ENCODE assay signal across 24 cellular contexts in genomic region chr15:79172801-79173460, GRCh38.
"Had no signal": no experiment of that assay in that cellular context is flagged by ENCODE, and none has a peak within 500 bp of the region (broad histone marks: within the 10 kb centered on the region; RNA-seq: fewer than 3 reads in every experiment).

No MANE protein-coding gene starts in this region.

- H3K4me3 ChIP-seq: ascending aorta, esophagus muscularis mucosa, gastroesophageal sphincter, heart right ventricle, tibial nerve, uterus had no signal

- DNase-seq: activated B cell treated with CpG ODN at 0.5 μM for 24 hours; activated CD4-positive, alpha-beta memory T cell treated with anti-CD3 and anti-CD28 coated beads for 36 hours; activated CD4-positive, alpha-beta T cell treated with anti-CD3 and anti-CD28 coated beads for 4 hours; activated effector memory CD4-positive, alpha-beta T cell treated with Interleukin-2 at 50 U/mL for 16 hours; activated naive CD4-positive, alpha-beta T cell treated with anti-CD3 and anti-CD28 coated beads, Interleukin-2, amount 50 U/mL, for 16 hours; activated T-cell treated with anti-CD3 and anti-CD28 coated beads, Interleukin-2, amount 50 U/mL, for 48 hours; effector CD4-positive, alpha-beta T cell; heart right ventricle; immature natural killer cell; kidney glomerular epithelial cell; mesenchymal stem cell; occipital lobe; posterior cingulate gyrus; stimulated activated CD4-positive, alpha-beta T cell treated with anti-CD3 and anti-CD28 coated beads, Interleukin-12 subunit alpha, Interleukin-12 subunit beta, amount 100 ng/mL, for 4 hours; stimulated activated CD4-positive, alpha-beta T cell treated with anti-CD3 and anti-CD28 coated beads, Interleukin-1b, Interleukin-23, amount 100 ng/mL, for 48 hours; stimulated activated CD8-positive, alpha-beta memory T cell treated with anti-CD3 and anti-CD28 coated beads, Interleukin-4, amount 100 ng/mL, for 48 hours; stimulated activated naive CD4-positive, alpha-beta T cell; substantia nigra; uterus had no signal

- H3K27ac ChIP-seq: ascending aorta, esophagus muscularis mucosa, gastroesophageal sphincter, heart right ventricle, tibial nerve, uterus had no signal

- ATAC-seq: gastroesophageal sphincter; natural killer cell treated with Interleukin-12 subunit alpha and Interleukin-12 subunit beta and Interleukin-15 and Interleukin-18, amount 100 ng/mL, for 72 hours had no signal

- H3K9me3 ChIP-seq: ascending aorta, esophagus muscularis mucosa, gastroesophageal sphincter, tibial nerve, uterus had no signal

- H3K4me1 ChIP-seq: gastroesophageal sphincter, uterus had no signal

- H3K27me3 ChIP-seq: ascending aorta, tibial nerve, uterus had no signal

- H3K36me3 ChIP-seq: ascending aorta, esophagus muscularis mucosa, gastroesophageal sphincter, heart right ventricle, tibial nerve, uterus had no signal
